Comparison of ENCODE assay signal across 24 cellular contexts in the genomic region with DNA sequence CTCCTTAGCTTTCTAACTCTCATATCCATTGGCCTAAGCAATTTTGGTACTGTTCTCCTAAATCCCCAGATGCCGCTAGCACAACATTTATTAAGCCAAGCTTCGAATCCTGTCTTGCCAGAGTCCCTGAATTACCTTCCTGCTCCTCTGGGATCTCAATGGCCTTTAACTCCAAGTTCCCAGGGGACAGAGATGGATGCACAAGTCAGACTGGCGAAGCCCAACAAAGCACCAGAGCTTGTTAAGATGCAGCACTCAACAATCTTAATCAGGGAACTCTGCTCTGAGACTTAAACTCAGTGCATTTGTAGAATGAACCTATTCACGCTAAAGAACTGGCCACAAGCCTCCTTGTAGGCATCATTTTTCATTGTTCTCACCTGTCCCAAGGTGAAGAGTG.
"Had no signal": no experiment of that assay in that cellular context is flagged by ENCODE, and none has a peak within 500 bp of the region (broad histone marks: within the 10 kb centered on the region; RNA-seq: fewer than 3 reads in every experiment).

No MANE protein-coding gene starts in this region.

- H3K4me1 ChIP-seq: psoas muscle, right lobe of liver, stomach, vagina had no signal

- H2AFZ ChIP-seq: neural progenitor cell, parathyroid adenoma had no signal

- H3K9me3 ChIP-seq: ovary, psoas muscle, right lobe of liver, sigmoid colon, stomach, tibial nerve, upper lobe of left lung, vagina had no signal

- DNase-seq: natural killer cell; occipital lobe; ovary; posterior cingulate gyrus; psoas muscle; right cardiac atrium; right lobe of liver; sigmoid colon; small intestine; stimulated activated CD4-positive, alpha-beta T cell treated with anti-CD3 and anti-CD28 coated beads, Interleukin-15, amount 100 ng/mL, for 24 hours; stimulated activated CD4-positive, alpha-beta T cell treated with anti-CD3 and anti-CD28 coated beads, Interleukin-2, amount 100 ng/mL, for 24 hours; stimulated activated CD4-positive, alpha-beta T cell treated with anti-CD3 and anti-CD28 coated beads, Interleukin-2, amount 100 ng/mL, for 48 hours; stimulated activated CD4-positive, alpha-beta T cell treated with anti-CD3 and anti-CD28 coated beads, Interleukin-4, amount 100 ng/mL, for 24 hours; stimulated activated naive B cell treated with anti-CD40 and anti-IgM and Interleukin-4, amounts not matched to agents 10 μg/mL and 1 μg/mL and 100 μg/mL, for 72 hours; stimulated activated naive CD4-positive, alpha-beta T cell treated with Interleukin-2 at 50 U/mL for 16 hours; stomach; trophoblast cell; upper lobe of left lung had no signal

- H3K4me2 ChIP-seq: neural progenitor cell had no signal

- H3K9ac ChIP-seq: neural progenitor cell, parathyroid adenoma had no signal

- H3K27me3 ChIP-seq: ovary, right lobe of liver, sigmoid colon, stomach, tibial nerve, upper lobe of left lung, vagina had no signal

- H3K36me3 ChIP-seq: neural progenitor cell, ovary, right lobe of liver, sigmoid colon, stomach, tibial nerve, upper lobe of left lung, vagina had no signal

- H3K79me2 ChIP-seq: parathyroid adenoma had no signal

- ATAC-seq: natural killer cell; right lobe of liver; stimulated activated effector memory CD8-positive, alpha-beta T cell treated with anti-CD3 and anti-CD28 coated beads, Interleukin-12 subunit alpha, Interleukin-12 subunit beta, amount 100 ng/mL, for 72 hours had no signal

- H3K4me3 ChIP-seq: neural progenitor cell, ovary, psoas muscle, right lobe of liver, sigmoid colon, stomach, tibial nerve, upper lobe of left lung, vagina had no signal

- FAIRE-seq: small intestine, urothelium cell line had no signal

- H3K27ac ChIP-seq: neural progenitor cell, ovary, parathyroid adenoma, psoas muscle, right lobe of liver, stomach, tibial nerve, vagina had no signal
